In genomic region chr10:947051-947450, GRCh38 we compare ENCODE assay signal across 19 cellular contexts.
"Had no signal": no experiment of that assay in that cellular context is flagged by ENCODE, and none has a peak within 500 bp of the region (broad histone marks: within the 10 kb centered on the region; RNA-seq: fewer than 3 reads in every experiment).

No MANE protein-coding gene starts in this region.

- H3K27me3 ChIP-seq: adrenal gland, esophagus muscularis mucosa, left lung, neural progenitor cell, transverse colon, vagina had no signal

- H3K9me3 Mint-ChIP-seq: activated T-helper 2 cell treated with anti-CD3 and anti-CD28 coated beads, Interferon-gamma antibody, Interleukin-2, Interleukin-4, amounts not matched to agents 10 μg/mL and 5 μg/mL and 100 μg/mL, durations not matched to agents 14 hours and 24 hours and 36 hours; naive B cell; neural progenitor cell had no signal

- H3K27ac Mint-ChIP-seq: activated T-helper 2 cell treated with anti-CD3 and anti-CD28 coated beads, Interferon-gamma antibody, Interleukin-2, Interleukin-4, amounts not matched to agents 10 μg/mL and 5 μg/mL and 100 μg/mL, durations not matched to agents 14 hours and 24 hours and 36 hours; neural progenitor cell; T-helper 17 cell had no signal

- H3K9me3 ChIP-seq: adrenal gland, esophagus muscularis mucosa, left lung, pancreas, transverse colon, vagina had no signal

- H3K36me3 ChIP-seq: adrenal gland, esophagus muscularis mucosa, left lung, neural progenitor cell, pancreas, transverse colon, vagina had no signal

- H3K4me1 ChIP-seq: adrenal gland, esophagus muscularis mucosa, neural progenitor cell, pancreas, transverse colon had no signal

- H3K4me3 ChIP-seq: adrenal gland, esophagus muscularis mucosa, left lung, neural progenitor cell, pancreas, transverse colon, vagina had no signal

- H3K4me2 ChIP-seq: neural progenitor cell had no signal

- DNase-seq: activated CD4-positive, alpha-beta T cell treated with anti-CD3 and anti-CD28 coated beads, Interleukin-2, amount 50 U/mL, for 4 hours; activated CD4-positive, CD25-positive, alpha-beta regulatory T cell treated with anti-CD3 and anti-CD28 coated beads, Interleukin-2, amount 50 U/mL, for 72 hours; activated naive CD4-positive, alpha-beta T cell treated with anti-CD3 and anti-CD28 coated beads, Interleukin-2, amount 50 U/mL, for 16 hours; adrenal gland; hypothalamus; kidney; left lung; mammary epithelial cell; naive B cell; pancreas; retina; stimulated activated CD4-positive, alpha-beta T cell treated with anti-CD3 and anti-CD28 coated beads, Interleukin-2, amount 100 ng/mL, for 48 hours; stimulated activated naive CD4-positive, alpha-beta T cell treated with Interleukin-2 at 50 U/mL for 16 hours; T-helper 17 cell; transverse colon had no signal

- H3K4me3 Mint-ChIP-seq: neural progenitor cell, T-helper 17 cell had no signal

- ATAC-seq: left lung, pancreas, T-helper 17 cell had no signal

- H3K27ac ChIP-seq: adrenal gland, esophagus muscularis mucosa, neural progenitor cell, pancreas, transverse colon, vagina had no signal

- H3K36me3 Mint-ChIP-seq: naive B cell, neural progenitor cell had no signal

- H2AFZ ChIP-seq: neural progenitor cell had no signal
